Comparison of ENCODE assay signal across 1 cellular context in the genomic region with DNA sequence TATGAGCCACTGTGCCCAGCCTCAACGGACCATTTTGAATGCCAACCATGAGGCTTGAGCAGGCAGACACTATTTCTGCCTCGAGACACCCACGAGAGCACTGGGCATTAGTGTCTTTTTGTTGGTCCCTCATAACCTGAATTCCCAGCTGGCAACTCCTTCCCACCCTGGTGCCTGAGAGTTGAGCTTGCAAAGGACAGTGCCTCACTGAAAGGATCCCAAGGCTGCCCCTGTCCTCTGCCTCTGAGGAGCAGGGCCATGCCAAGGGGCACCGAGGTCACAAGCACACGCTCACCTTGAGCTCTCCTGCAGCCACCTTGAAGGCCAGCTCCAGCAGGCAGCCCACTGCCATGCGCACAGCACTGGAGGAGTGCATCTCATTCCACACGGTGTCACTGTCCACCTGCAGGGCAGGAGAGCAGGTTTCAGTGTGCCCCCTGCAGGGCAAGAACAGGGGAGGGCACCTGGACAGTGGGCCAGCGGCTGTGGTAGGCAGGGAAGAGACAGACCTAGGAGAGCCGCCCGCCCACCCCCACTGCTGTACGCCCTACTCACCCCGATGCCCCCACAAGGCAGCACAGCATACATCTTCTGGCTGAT.
TF ChIP-seq lines count a peak whose summit lies in the region.

No MANE protein-coding gene starts in this region.

TF ChIP-seq in HepG2, 621 proteins besides CTCF, POLR2A, EP300 and RAD21 (continued from another document):
- TF ChIP-seq ZBTB10 (CRISPR knock-in tag; IDR thresholded peaks at IDR 0.05; ENCODE audit: borderline replicate concordance) (no peak), NFE2L1 (CRISPR knock-in tag; IDR thresholded peaks at IDR 0.05; ENCODE audit: borderline replicate concordance) (no peak), HHEX (CRISPR knock-in tag; IDR thresholded peaks at IDR 0.05) (no peak), SYNCRIP (IDR thresholded peaks at IDR 0.05; ENCODE audit: insufficient read depth, low read depth, low read length) (no peak)
TF ChIP-seq in HepG2: peak in this region for 104.
